In the genomic region with DNA sequence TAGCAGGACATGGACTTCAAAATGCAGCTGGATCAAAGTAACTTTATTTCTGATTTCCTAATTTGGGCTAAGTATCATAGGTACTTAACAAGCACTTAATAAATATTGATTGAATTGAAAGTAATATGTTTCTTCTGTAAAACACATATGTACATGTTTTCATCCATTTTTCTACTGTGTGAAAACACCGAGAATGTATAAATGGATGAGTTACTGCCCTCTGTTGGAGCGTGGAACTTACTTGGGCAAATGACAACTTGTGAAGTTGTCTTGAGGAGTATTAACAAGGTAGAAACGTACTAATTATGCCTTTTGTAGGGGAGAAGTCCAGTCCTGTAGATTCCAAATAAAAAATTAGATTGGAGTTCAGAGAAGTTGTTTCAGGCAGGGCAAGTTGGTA, we compare ENCODE assay signal across 16 cellular contexts.
A peak's percentile ranks its signal among the peaks of the same experiment; 100 is the strongest.
DNase-seq lines count a peak whose midpoint lies in the region; ATAC-seq, FAIRE-seq and TF ChIP-seq lines count a peak whose summit lies in the region.
"Had no signal": no experiment of that assay in that cellular context is flagged by ENCODE, and none has a peak within 500 bp of the region (broad histone marks: within the 10 kb centered on the region; RNA-seq: fewer than 3 reads in every experiment).

No MANE protein-coding gene starts in this region.

- CTCF ChIA-PET in HCT116 (lab: Charles Lee): no interaction called here

- TF ChIP-seq CTCF in HCT116 (IDR thresholded peaks at IDR 0.05 in 2 of 3, conservative IDR thresholded peaks at IDR 0.05 in 1 of 3; ENCODE audit: borderline replicate concordance in 1 of 3, insufficient read depth in 1 of 3, low read depth in 2 of 3, low read length in 2 of 3) (peak in 2 of 3 experiments; percentile 15 to 19; a peak in 1 of 6 replicates), astrocyte of the spinal cord (IDR thresholded peaks at IDR 0.05; ENCODE audit: low read depth, low read length) (peak; percentile 24), foreskin keratinocyte (conservative IDR thresholded peaks at IDR 0.05) (peak; percentile 71)

- TF ChIP-seq POLR2A in HCT116 (IDR thresholded peaks at IDR 0.05; ENCODE audit: borderline replicate concordance, extremely low read depth, insufficient read depth, insufficient read length): no peak

- no peaks in the 10 kb centered on the region for H4K20me1 ChIP-seq in HCT116 (ENCODE audit: insufficient read depth)

- POLR2A ChIA-PET in HCT116 (lab: Charles Lee): no interaction called here

- H3K27ac ChIP-seq in HCT116 (ENCODE audit: low read depth, low read length) (no peak overlapping the region), foreskin keratinocyte (no peak overlapping the region)
- H3K27ac ChIP-seq: vagina had no signal

- no peak overlapping the region for H3K4me3 Mint-ChIP-seq in activated naive CD8-positive, alpha-beta T cell treated with anti-CD3 and anti-CD28 coated beads for 36 hours
- H3K4me3 Mint-ChIP-seq: IgD-negative memory B cell; neural progenitor cell; T-helper 2 cell treated with Interferon-gamma antibody and Interleukin-4, amounts not matched to agents 5 μg/mL and 100 μg/mL, for 36 hours had no signal

- peak; percentile 42; the same call in 1 of the 2 replicates for TF ChIP-seq RAD21 in HCT116 (IDR thresholded peaks at IDR 0.05; ENCODE audit: low read depth)

- H3K36me3 Mint-ChIP-seq in activated naive CD8-positive, alpha-beta T cell treated with anti-CD3 and anti-CD28 coated beads for 36 hours: no peaks in the 10 kb centered on the region
- H3K36me3 Mint-ChIP-seq: IgD-negative memory B cell had no signal

- H3K27me3 ChIP-seq in HCT116 (ENCODE audit: insufficient read depth, low read length): no peaks in the 10 kb centered on the region
- H3K27me3 ChIP-seq in foreskin keratinocyte: no peaks in the 10 kb centered on the region
- H3K27me3 ChIP-seq: neural progenitor cell, vagina had no signal

- H3K9me2 ChIP-seq in HCT116 (ENCODE audit: insufficient read depth): no peaks in the 10 kb centered on the region

- H3K36me3 ChIP-seq in HCT116 (ENCODE audit: control insufficient read depth in 1 of 2, insufficient read depth in 2 of 2, low read length in 2 of 2): no peaks in the 10 kb centered on the region
- H3K36me3 ChIP-seq: neural progenitor cell, vagina had no signal

- H3K4me1 ChIP-seq in HCT116 (ENCODE audit: control insufficient read depth in 1 of 2, insufficient read depth in 2 of 2, low read length in 2 of 2): peaks cover 7% of the 10 kb centered on the region in 2 experiments; a peak in 2 of 4 replicates
- no peaks in the 10 kb centered on the region for H3K4me1 ChIP-seq in foreskin keratinocyte
- H3K4me1 ChIP-seq: vagina had no signal

- no TSS peak for BruUV-seq in HCT116 (replicated peaks; lab: Mats Ljungman, UMichigan)

- FAIRE-seq in A204.1 (lab: Jason Lieb, UNC): peak; percentile 82

- peaks cover 2% of the 10 kb centered on the region for H3K4me1 Mint-ChIP-seq in activated naive CD8-positive, alpha-beta T cell treated with anti-CD3 and anti-CD28 coated beads for 36 hours

- no peak overlapping the region for H2AFZ ChIP-seq in HCT116 (ENCODE audit: low read depth, low read length, poor library complexity, severe bottlenecking)
- H2AFZ ChIP-seq: neural progenitor cell had no signal

- intact Hi-C loops in HCT116 (cut with micrococcal nuclease) (no loop called here), head of caudate nucleus (cut with DNase I) (no loop called here)

- no peak overlapping the region for H3K9ac ChIP-seq in HCT116 (ENCODE audit: low read length)
- H3K9ac ChIP-seq: neural progenitor cell had no signal

- in situ Hi-C loops in astrocyte of the spinal cord (cut with HindIII; ENCODE audit: low sequenced_read_pairs): no loop called here

- ATAC-seq in HCT116 (no peak), foreskin keratinocyte (no peak), GM18502 (IDR thresholded peaks at IDR 0.05; ENCODE audit: poor library complexity, unreplicated experiment) (no peak)
- ATAC-seq: esophagus mucosa had no signal

- no peaks in the 10 kb centered on the region for H3K9me3 ChIP-seq in HCT116 (ENCODE audit: control insufficient read depth in 1 of 2, insufficient read depth in 1 of 2, low read depth in 1 of 2, low read length in 2 of 2)
- H3K9me3 ChIP-seq: vagina had no signal

- peaks cover 3% of the 10 kb centered on the region for H3K27me3 Mint-ChIP-seq in activated naive CD8-positive, alpha-beta T cell treated with anti-CD3 and anti-CD28 coated beads for 36 hours
- H3K27me3 Mint-ChIP-seq: IgD-negative memory B cell had no signal

- H3K9me3 Mint-ChIP-seq in activated naive CD8-positive, alpha-beta T cell treated with anti-CD3 and anti-CD28 coated beads for 36 hours: no peaks in the 10 kb centered on the region
- H3K9me3 Mint-ChIP-seq: IgD-negative memory B cell; neural progenitor cell; T-helper 2 cell treated with Interferon-gamma antibody and Interleukin-4, amounts not matched to agents 5 μg/mL and 100 μg/mL, for 36 hours had no signal

- H3K27ac Mint-ChIP-seq in activated naive CD8-positive, alpha-beta T cell treated with anti-CD3 and anti-CD28 coated beads for 36 hours: no peak overlapping the region
- H3K27ac Mint-ChIP-seq: IgD-negative memory B cell; neural progenitor cell; T-helper 2 cell treated with Interferon-gamma antibody and Interleukin-4, amounts not matched to agents 5 μg/mL and 100 μg/mL, for 36 hours had no signal

- 0 out of 2 replicates have a peak, but pooled peaks cover 4% of the 10 kb centered on the region for H3K79me2 ChIP-seq in HCT116 (ENCODE audit: insufficient read depth, low read length)

- RAD21 ChIA-PET in HCT116 (lab: Charles Lee; ENCODE audit: low non-redundant PET in 1 of 2, low total read pairs in 2 of 2, uncharacterized antibody in 2 of 2, unreplicated experiment in 2 of 2): no interaction called here

- H3K4me3 ChIP-seq in HCT116 (replicated peaks in 1 of 2; ENCODE audit: low read depth in 1 of 2, low read length in 2 of 2): no peak overlapping the region
- H3K4me3 ChIP-seq in astrocyte of the spinal cord (ENCODE audit: low read depth, low read length): no peak overlapping the region
- H3K4me3 ChIP-seq: neural progenitor cell, vagina had no signal

- DNase-seq in HCT116 (ENCODE audit: low read depth, low spot score) (no peak), astrocyte of the spinal cord (ENCODE audit: low read depth, low spot score) (peak; percentile 22), foreskin keratinocyte (peak in 1 of 2 donors; percentile 13), head of caudate nucleus (no peak), SIG-M5 treated with dmso at 0.1 percent for 504 hours (lab: John Stamatoyannopoulos, UW; ENCODE audit: unreplicated experiment) (no peak)
- DNase-seq in activated naive CD8-positive, alpha-beta T cell treated with anti-CD3 and anti-CD28 coated beads for 36 hours: no peak
- DNase-seq: anterior cingulate cortex; NCI-H2029; stimulated activated CD4-positive, alpha-beta T cell treated with anti-CD3 and anti-CD28 coated beads, Interleukin-12 subunit alpha, Interleukin-12 subunit beta, amount 100 ng/mL, for 4 hours had no signal

- no peak overlapping the region for H3K4me2 ChIP-seq in HCT116 (ENCODE audit: low read length)
- H3K4me2 ChIP-seq: neural progenitor cell had no signal

TF ChIP-seq in HCT116, 20 proteins besides CTCF, POLR2A, EP300 and RAD21:
- no peak for TF ChIP-seq POLR2AphosphoS5 (IDR thresholded peaks at IDR 0.05; ENCODE audit: low read depth, low read length)
- no peak for TF ChIP-seq YY1 (IDR thresholded peaks at IDR 0.05; ENCODE audit: extremely low read depth, insufficient replicate concordance, low read depth, low read length)
- TF ChIP-seq EZH2 (IDR thresholded peaks at IDR 0.05): no peak
- TF ChIP-seq EGR1 (IDR thresholded peaks at IDR 0.05; ENCODE audit: low read depth): no peak
- TF ChIP-seq ELF1 (IDR thresholded peaks at IDR 0.05; ENCODE audit: borderline replicate concordance, low read depth): no peak

Comparison
In these comparisons a context has a peak if more than half of its experiments do, and no peak if none do; other contexts are left out.
1. CTCF ChIP-seq: peak in every context shown above with its lines; median percentile 71 in foreskin keratinocyte; 24 in astrocyte of the spinal cord; 17 in HCT116.